Comparison of ENCODE assay signal across 1 cellular context in the genomic region with DNA sequence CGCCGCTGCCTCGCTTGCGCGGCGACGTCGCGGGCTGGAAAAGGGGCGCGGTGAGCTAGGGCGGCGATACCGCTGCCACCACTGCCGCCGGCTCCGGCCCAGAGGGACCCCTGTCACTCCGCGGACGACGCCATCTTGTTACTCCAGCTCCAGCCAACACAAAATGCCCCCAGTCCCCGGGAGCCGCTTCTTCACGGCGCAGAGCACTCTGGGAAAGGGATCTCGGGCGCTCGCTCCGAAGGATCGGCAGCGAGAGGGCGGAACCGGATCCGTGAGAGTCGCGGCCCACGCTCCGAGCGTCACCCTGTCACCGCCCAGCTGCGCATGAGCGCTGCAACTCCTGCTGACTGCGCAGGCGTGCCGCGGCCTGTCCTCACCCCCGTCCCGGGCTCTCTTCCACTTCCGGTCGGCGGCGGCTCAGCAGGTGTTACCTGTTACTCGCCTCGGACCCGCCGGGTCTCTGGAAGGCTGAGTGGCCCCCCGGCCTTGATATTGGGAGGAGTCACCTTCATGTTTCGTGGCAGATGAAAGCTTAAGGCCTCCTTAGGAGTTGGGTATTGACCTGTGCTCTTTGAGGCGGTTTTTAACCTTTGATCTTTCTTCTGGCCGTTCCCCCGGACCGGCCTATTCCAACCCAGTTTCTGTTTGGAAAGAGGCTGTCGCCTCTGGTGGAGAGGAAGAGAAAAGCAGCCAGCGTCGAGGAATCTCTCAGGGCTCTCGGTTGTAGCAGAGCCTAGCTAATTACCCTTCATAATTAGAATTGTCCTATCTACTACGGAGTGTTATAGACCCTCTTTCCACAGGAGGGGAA.
A peak's percentile ranks its signal among the peaks of the same experiment; 100 is the strongest.
TF ChIP-seq lines count a peak whose summit lies in the region.

Gene CSNK1A1, minus strand, starts transcription at position 213 of the 811 bp plus-strand sequence. CDS start 475 bp downstream, outside the sequence.

TF ChIP-seq in K562, 482 proteins besides CTCF, POLR2A, EP300 and RAD21 (continued from another document and continues in another):
- TF ChIP-seq, protein P1, sequence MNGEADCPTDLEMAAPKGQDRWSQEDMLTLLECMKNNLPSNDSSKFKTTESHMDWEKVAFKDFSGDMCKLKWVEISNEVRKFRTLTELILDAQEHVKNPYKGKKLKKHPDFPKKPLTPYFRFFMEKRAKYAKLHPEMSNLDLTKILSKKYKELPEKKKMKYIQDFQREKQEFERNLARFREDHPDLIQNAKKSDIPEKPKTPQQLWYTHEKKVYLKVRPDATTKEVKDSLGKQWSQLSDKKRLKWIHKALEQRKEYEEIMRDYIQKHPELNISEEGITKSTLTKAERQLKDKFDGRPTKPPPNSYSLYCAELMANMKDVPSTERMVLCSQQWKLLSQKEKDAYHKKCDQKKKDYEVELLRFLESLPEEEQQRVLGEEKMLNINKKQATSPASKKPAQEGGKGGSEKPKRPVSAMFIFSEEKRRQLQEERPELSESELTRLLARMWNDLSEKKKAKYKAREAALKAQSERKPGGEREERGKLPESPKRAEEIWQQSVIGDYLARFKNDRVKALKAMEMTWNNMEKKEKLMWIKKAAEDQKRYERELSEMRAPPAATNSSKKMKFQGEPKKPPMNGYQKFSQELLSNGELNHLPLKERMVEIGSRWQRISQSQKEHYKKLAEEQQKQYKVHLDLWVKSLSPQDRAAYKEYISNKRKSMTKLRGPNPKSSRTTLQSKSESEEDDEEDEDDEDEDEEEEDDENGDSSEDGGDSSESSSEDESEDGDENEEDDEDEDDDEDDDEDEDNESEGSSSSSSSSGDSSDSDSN (IDR thresholded peaks at IDR 0.05; ENCODE audit: borderline replicate concordance in 1 of 2, low read depth in 2 of 2, low read length in 2 of 2), result peak; percentile 48 to 55; a peak in 2 of 4 replicates
- TF ChIP-seq ZNF316 (IDR thresholded peaks at IDR 0.05) (peak; percentile 65), CHCHD3 (CRISPR knock-in tag; IDR thresholded peaks at IDR 0.05) (no peak), CEBPB (tag; IDR thresholded peaks at IDR 0.05) (no peak), CHD4 (IDR thresholded peaks at IDR 0.05; ENCODE audit: insufficient read depth, insufficient replicate concordance, low read depth, low read length, poor library complexity, severe bottlenecking) (no peak), NCOA6 (IDR thresholded peaks at IDR 0.05) (no peak), PHB2 (IDR thresholded peaks at IDR 0.05; ENCODE audit: low read depth) (no peak), ZNF507 (tag; conservative IDR thresholded peaks at IDR 0.05) (no peak), PURB (CRISPR knock-in tag; IDR thresholded peaks at IDR 0.05; ENCODE audit: low read depth) (no peak), GTF2E2 (tag; IDR thresholded peaks at IDR 0.05) (peak; percentile 99), TOE1 (IDR thresholded peaks at IDR 0.05; ENCODE audit: borderline replicate concordance) (peak; percentile 66; the same call in 1 of the 2 replicates), TOE1 (CRISPR knock-in tag; IDR thresholded peaks at IDR 0.05; ENCODE audit: borderline replicate concordance, low read depth) (no peak), CCNT2 (IDR thresholded peaks at IDR 0.05; ENCODE audit: borderline replicate concordance, extremely low read depth, insufficient read length, low read depth, low read length) (peak; percentile 87), SOX6 (IDR thresholded peaks at IDR 0.05) (peak; percentile 18; the same call in 1 of the 2 replicates), ZNF655 (CRISPR knock-in tag; IDR thresholded peaks at IDR 0.05) (no peak), U2AF2 (optimal IDR thresholded peaks at IDR 0.05; ENCODE audit: low read depth, low read length) (no peak), BRD9 (IDR thresholded peaks at IDR 0.05; ENCODE audit: low read depth, partially characterized antibody) (peak; percentile 73), KLF1 (tag; IDR thresholded peaks at IDR 0.05) (peak; percentile 90), POLR2G (IDR thresholded peaks at IDR 0.05; ENCODE audit: low read depth, low read length) (peak; percentile 99), HCFC1 (IDR thresholded peaks at IDR 0.05; ENCODE audit: low read depth, low read length) (peak; percentile 61)
- TF ChIP-seq, protein P2, sequence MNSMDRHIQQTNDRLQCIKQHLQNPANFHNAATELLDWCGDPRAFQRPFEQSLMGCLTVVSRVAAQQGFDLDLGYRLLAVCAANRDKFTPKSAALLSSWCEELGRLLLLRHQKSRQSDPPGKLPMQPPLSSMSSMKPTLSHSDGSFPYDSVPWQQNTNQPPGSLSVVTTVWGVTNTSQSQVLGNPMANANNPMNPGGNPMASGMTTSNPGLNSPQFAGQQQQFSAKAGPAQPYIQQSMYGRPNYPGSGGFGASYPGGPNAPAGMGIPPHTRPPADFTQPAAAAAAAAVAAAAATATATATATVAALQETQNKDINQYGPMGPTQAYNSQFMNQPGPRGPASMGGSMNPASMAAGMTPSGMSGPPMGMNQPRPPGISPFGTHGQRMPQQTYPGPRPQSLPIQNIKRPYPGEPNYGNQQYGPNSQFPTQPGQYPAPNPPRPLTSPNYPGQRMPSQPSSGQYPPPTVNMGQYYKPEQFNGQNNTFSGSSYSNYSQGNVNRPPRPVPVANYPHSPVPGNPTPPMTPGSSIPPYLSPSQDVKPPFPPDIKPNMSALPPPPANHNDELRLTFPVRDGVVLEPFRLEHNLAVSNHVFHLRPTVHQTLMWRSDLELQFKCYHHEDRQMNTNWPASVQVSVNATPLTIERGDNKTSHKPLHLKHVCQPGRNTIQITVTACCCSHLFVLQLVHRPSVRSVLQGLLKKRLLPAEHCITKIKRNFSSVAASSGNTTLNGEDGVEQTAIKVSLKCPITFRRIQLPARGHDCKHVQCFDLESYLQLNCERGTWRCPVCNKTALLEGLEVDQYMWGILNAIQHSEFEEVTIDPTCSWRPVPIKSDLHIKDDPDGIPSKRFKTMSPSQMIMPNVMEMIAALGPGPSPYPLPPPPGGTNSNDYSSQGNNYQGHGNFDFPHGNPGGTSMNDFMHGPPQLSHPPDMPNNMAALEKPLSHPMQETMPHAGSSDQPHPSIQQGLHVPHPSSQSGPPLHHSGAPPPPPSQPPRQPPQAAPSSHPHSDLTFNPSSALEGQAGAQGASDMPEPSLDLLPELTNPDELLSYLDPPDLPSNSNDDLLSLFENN (IDR thresholded peaks at IDR 0.05; ENCODE audit: low read depth in 2 of 2, low read length in 2 of 2), result peak in 1 of 2 experiments; percentile 9; a peak in 1 of 4 replicates
- TF ChIP-seq, protein P3, sequence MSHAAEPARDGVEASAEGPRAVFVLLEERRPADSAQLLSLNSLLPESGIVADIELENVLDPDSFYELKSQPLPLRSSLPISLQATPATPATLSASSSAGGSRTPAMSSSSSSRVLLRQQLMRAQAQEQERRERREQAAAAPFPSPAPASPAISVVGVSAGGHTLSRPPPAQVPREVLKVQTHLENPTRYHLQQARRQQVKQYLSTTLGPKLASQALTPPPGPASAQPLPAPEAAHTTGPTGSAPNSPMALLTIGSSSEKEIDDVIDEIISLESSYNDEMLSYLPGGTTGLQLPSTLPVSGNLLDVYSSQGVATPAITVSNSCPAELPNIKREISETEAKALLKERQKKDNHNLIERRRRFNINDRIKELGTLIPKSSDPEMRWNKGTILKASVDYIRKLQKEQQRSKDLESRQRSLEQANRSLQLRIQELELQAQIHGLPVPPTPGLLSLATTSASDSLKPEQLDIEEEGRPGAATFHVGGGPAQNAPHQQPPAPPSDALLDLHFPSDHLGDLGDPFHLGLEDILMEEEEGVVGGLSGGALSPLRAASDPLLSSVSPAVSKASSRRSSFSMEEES (CRISPR knock-in tag; IDR thresholded peaks at IDR 0.05), result no peak
- TF ChIP-seq, protein P4, sequence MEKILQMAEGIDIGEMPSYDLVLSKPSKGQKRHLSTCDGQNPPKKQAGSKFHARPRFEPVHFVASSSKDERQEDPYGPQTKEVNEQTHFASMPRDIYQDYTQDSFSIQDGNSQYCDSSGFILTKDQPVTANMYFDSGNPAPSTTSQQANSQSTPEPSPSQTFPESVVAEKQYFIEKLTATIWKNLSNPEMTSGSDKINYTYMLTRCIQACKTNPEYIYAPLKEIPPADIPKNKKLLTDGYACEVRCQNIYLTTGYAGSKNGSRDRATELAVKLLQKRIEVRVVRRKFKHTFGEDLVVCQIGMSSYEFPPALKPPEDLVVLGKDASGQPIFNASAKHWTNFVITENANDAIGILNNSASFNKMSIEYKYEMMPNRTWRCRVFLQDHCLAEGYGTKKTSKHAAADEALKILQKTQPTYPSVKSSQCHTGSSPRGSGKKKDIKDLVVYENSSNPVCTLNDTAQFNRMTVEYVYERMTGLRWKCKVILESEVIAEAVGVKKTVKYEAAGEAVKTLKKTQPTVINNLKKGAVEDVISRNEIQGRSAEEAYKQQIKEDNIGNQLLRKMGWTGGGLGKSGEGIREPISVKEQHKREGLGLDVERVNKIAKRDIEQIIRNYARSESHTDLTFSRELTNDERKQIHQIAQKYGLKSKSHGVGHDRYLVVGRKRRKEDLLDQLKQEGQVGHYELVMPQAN (IDR thresholded peaks at IDR 0.05; ENCODE audit: borderline replicate concordance), result peak; percentile 52; the same call in 1 of the 2 replicates
- TF ChIP-seq, protein P5, sequence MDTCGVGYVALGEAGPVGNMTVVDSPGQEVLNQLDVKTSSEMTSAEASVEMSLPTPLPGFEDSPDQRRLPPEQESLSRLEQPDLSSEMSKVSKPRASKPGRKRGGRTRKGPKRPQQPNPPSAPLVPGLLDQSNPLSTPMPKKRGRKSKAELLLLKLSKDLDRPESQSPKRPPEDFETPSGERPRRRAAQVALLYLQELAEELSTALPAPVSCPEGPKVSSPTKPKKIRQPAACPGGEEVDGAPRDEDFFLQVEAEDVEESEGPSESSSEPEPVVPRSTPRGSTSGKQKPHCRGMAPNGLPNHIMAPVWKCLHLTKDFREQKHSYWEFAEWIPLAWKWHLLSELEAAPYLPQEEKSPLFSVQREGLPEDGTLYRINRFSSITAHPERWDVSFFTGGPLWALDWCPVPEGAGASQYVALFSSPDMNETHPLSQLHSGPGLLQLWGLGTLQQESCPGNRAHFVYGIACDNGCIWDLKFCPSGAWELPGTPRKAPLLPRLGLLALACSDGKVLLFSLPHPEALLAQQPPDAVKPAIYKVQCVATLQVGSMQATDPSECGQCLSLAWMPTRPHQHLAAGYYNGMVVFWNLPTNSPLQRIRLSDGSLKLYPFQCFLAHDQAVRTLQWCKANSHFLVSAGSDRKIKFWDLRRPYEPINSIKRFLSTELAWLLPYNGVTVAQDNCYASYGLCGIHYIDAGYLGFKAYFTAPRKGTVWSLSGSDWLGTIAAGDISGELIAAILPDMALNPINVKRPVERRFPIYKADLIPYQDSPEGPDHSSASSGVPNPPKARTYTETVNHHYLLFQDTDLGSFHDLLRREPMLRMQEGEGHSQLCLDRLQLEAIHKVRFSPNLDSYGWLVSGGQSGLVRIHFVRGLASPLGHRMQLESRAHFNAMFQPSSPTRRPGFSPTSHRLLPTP (IDR thresholded peaks at IDR 0.05; ENCODE audit: borderline replicate concordance, extremely low read depth, insufficient read length), result no peak
- TF ChIP-seq, protein P6, sequence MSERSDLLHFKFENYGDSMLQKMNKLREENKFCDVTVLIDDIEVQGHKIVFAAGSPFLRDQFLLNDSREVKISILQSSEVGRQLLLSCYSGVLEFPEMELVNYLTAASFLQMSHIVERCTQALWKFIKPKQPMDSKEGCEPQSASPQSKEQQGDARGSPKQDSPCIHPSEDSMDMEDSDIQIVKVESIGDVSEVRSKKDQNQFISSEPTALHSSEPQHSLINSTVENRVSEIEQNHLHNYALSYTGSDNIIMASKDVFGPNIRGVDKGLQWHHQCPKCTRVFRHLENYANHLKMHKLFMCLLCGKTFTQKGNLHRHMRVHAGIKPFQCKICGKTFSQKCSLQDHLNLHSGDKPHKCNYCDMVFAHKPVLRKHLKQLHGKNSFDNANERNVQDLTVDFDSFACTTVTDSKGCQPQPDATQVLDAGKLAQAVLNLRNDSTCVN (CRISPR knock-in tag; IDR thresholded peaks at IDR 0.05), result no peak
- TF ChIP-seq, protein P7, sequence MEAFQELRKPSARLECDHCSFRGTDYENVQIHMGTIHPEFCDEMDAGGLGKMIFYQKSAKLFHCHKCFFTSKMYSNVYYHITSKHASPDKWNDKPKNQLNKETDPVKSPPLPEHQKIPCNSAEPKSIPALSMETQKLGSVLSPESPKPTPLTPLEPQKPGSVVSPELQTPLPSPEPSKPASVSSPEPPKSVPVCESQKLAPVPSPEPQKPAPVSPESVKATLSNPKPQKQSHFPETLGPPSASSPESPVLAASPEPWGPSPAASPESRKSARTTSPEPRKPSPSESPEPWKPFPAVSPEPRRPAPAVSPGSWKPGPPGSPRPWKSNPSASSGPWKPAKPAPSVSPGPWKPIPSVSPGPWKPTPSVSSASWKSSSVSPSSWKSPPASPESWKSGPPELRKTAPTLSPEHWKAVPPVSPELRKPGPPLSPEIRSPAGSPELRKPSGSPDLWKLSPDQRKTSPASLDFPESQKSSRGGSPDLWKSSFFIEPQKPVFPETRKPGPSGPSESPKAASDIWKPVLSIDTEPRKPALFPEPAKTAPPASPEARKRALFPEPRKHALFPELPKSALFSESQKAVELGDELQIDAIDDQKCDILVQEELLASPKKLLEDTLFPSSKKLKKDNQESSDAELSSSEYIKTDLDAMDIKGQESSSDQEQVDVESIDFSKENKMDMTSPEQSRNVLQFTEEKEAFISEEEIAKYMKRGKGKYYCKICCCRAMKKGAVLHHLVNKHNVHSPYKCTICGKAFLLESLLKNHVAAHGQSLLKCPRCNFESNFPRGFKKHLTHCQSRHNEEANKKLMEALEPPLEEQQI (IDR thresholded peaks at IDR 0.05), result peak; percentile 60; the same call in 1 of the 2 replicates
